Comparison of ENCODE assay signal across 8 cellular contexts in genomic region chr5:95081500-95082355, GRCh38.
DNase-seq lines count a peak whose midpoint lies in the region; ATAC-seq and TF ChIP-seq lines count a peak whose summit lies in the region.

No MANE protein-coding gene starts in this region.

- peak; percentile 3 for DNase-seq in AG09319 (ENCODE audit: extremely low read depth, low read depth)
- DNase-seq in NOMO-1 (lab: John Stamatoyannopoulos, UW; ENCODE audit: unreplicated experiment in 2 of 2) = peak; percentile 71 to 98
- DNase-seq in astrocyte of the cerebellum (ENCODE audit: low read depth) = peak; percentile 62
- peak; percentile 26 for DNase-seq in iPS-NIHi11 (ENCODE audit: low spot score)
- peak; percentile 16 for DNase-seq in stimulated activated CD4-positive, alpha-beta T cell treated with anti-CD3 and anti-CD28 coated beads, Interleukin-4, amount 100 ng/mL, for 1 hour
- no peak for DNase-seq in NCI-H345 (lab: John Stamatoyannopoulos, UW)

- peak overlapping the region; percentile 31 for H3K4me3 ChIP-seq in astrocyte of the cerebellum (ENCODE audit: low read depth, low read length)

- in situ Hi-C loops in astrocyte of the cerebellum (cut with HindIII; ENCODE audit: low sequenced_read_pairs) = no loop called here

- no peak for TF ChIP-seq CTCF in AG09319 (IDR thresholded peaks at IDR 0.05; ENCODE audit: low read depth, low read length)
- no peak for TF ChIP-seq CTCF in astrocyte of the cerebellum (IDR thresholded peaks at IDR 0.05; ENCODE audit: low read depth, low read length, missing control alignments)

- ATAC-seq in GM18520 (IDR thresholded peaks at IDR 0.05; ENCODE audit: unreplicated experiment) = peak; percentile 90
- ATAC-seq in HG02943 (IDR thresholded peaks at IDR 0.05; ENCODE audit: low read depth, unreplicated experiment) = peak; percentile 80
